Comparison of ENCODE assay signal across 8 cellular contexts in the genomic region with DNA sequence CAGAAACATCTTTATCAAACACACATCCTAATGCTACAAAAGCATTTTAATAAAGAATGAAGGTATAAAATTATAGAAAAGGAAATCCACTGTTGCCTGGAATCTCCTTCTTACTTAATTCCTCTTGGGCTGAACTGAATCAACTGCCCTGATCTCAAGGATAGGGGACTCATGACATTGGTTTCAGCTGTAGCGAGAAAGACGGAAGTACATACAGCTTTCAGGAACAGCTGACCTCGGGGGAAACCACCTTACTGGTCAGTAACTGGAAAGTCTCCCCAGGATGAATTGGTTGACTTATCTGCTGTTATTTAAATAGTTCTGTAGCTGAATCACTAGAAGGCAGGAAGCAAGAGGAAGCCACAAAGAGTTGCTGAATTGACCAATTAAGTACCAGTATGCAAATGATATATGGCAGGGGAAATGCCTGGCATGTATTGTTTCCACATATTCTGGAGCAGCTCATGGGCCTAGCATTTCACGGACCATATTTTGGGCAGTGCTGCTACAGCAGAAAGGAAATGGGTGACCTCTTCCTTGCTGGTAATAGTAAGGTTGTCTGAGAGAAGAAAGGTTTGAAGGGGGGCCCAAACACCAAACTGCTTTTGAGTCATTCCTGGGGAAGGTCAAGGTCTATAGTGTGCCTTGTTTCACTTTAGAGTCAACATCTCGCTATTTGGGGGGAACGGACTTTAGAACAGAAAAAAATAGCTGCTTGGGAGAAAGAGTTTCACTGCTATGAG. TPM values are rescaled to one million over a fixed set of nuclear protein-coding genes. Genes with fewer than 3 reads are reported as not detected.
A peak's percentile ranks its signal among the peaks of the same experiment; 100 is the strongest.
DNase-seq lines count a peak whose midpoint lies in the region; ATAC-seq and TF ChIP-seq lines count a peak whose summit lies in the region.

No MANE protein-coding gene starts in this region.

- no peaks in the 10 kb centered on the region for H3K9me3 Mint-ChIP-seq in T-helper 2 cell treated with Interferon-gamma antibody and Interleukin-4, amounts not matched to agents 5 μg/mL and 100 μg/mL, for 36 hours

- H3K27ac Mint-ChIP-seq in T-helper 2 cell treated with Interferon-gamma antibody and Interleukin-4, amounts not matched to agents 5 μg/mL and 100 μg/mL, for 36 hours: peak overlapping the region; percentile 86

- ATAC-seq in GM19463 (IDR thresholded peaks at IDR 0.05; ENCODE audit: unreplicated experiment): peak; percentile 95
- peak; percentile 90 for ATAC-seq in HG03469 (IDR thresholded peaks at IDR 0.05; ENCODE audit: unreplicated experiment)

- H3K4me1 Mint-ChIP-seq in T-helper 2 cell treated with Interferon-gamma antibody and Interleukin-4, amounts not matched to agents 5 μg/mL and 100 μg/mL, for 36 hours (ENCODE audit: low read depth): peaks cover 20% of the 10 kb centered on the region

- no peak for TF ChIP-seq POLR2A in erythroblast (IDR thresholded peaks at IDR 0.05; ENCODE audit: low read length)

- peak; percentile 4 for DNase-seq in ELF-1 (ENCODE audit: low read depth, low spot score)
- peak; percentile 75 for DNase-seq in T-helper 2 cell treated with Interferon-gamma antibody and Interleukin-4, amounts not matched to agents 5 μg/mL and 100 μg/mL, for 36 hours (ENCODE audit: low spot score)
- peak; percentile 5 to 9 for DNase-seq in erythroblast (lab: John Stamatoyannopoulos, UW)
- DNase-seq in pons (ENCODE audit: low spot score): peak; percentile 66
- no peak for DNase-seq in COR-L47 (lab: John Stamatoyannopoulos, UW)
- DNase-seq in SK-N-DZ (ENCODE audit: low spot score): no peak

- H3K4me3 Mint-ChIP-seq in T-helper 2 cell treated with Interferon-gamma antibody and Interleukin-4, amounts not matched to agents 5 μg/mL and 100 μg/mL, for 36 hours: peak overlapping the region; percentile 54

- H3K36me3 Mint-ChIP-seq in T-helper 2 cell treated with Interferon-gamma antibody and Interleukin-4, amounts not matched to agents 5 μg/mL and 100 μg/mL, for 36 hours (ENCODE audit: low read depth): peaks cover 62% of the 10 kb centered on the region

- no peaks in the 10 kb centered on the region for H3K27me3 Mint-ChIP-seq in T-helper 2 cell treated with Interferon-gamma antibody and Interleukin-4, amounts not matched to agents 5 μg/mL and 100 μg/mL, for 36 hours (ENCODE audit: low read depth)

RNA-seq across cellular contexts. Expression of a gene that starts 43.7 kb away (rescaled TPM):
- 2.5 TPM in 2 replicates for polyA plus RNA-seq in SK-N-DZ (2014; cell fraction: cytosol; rRNA removed)
- polyA plus RNA-seq in SK-N-DZ (2014; cell fraction: nucleus; rRNA removed): 2.5 and 3.0 TPM in 2 replicates

Comparison
In these comparisons a context has a peak if more than half of its experiments do, and no peak if none do; other contexts are left out.
1. DNase-seq: peak in ELF-1 (single experiment), T-helper 2 cell treated with Interferon-gamma antibody and Interleukin-4, amounts not matched to agents 5 μg/mL and 100 μg/mL, for 36 hours (single experiment), erythroblast (2 of 2) and pons (single experiment); none in COR-L47 (single experiment) and SK-N-DZ (single experiment).